8 cellular contexts compared by ENCODE assay signal in the genomic region with DNA sequence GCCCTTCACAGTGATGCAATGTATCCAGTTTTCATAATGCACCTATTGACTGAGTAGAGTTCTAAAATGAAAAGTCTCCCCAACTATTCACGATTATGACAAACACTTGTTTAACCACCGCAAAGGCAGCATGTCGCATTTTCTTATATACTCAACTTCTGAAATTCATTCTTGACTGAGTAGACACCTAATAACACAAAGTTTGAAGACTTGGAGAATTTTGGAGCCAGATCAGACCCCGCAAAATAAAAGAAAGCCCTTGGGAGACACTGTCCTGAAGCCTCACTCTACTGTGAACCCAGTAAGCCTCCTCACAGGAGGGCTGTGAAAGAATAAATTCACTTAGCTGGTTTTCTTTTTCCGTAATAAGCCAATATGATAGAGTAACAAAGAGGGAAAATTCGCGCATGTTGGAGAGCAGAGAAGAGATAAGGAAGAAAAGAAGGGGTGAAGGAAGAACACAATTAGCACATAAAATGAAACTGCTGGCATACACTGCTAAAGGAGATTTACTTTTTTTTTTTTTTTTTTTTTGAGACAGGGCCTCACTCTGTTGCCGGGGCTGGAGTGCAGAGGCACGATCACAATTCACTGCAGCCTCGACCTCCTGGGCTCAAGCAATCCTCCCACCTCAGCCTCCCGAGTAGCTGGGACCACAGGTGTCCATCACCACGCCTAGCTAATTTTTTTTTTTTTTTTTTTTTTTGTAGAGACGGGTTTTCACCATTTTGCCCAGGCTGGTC. TPM values are rescaled to one million over a fixed set of nuclear protein-coding genes. Genes with fewer than 3 reads are reported as not detected.
DNase-seq lines count a peak whose midpoint lies in the region; ATAC-seq and TF ChIP-seq lines count a peak whose summit lies in the region.

No MANE protein-coding gene starts in this region.

- H3K4me1 ChIP-seq in heart left ventricle (peaks cover 0 to 18% (median 0%) of the 10 kb centered on the region in 12 donors), mesodermal cell (ENCODE audit: control insufficient read depth, insufficient read depth, low read length, poor library complexity, severe bottlenecking) (no peaks in the 10 kb centered on the region), tibial artery (peaks cover 0 to 20% (median 13%) of the 10 kb centered on the region in 4 donors), prostate gland (replicated peaks) (no peaks in the 10 kb centered on the region)

- in situ Hi-C loops in astrocyte of the cerebellum (cut with HindIII; ENCODE audit: low sequenced_read_pairs), result no loop called here

- TF ChIP-seq CTCF in heart left ventricle (IDR thresholded peaks at IDR 0.05), result no peak
- no peak for TF ChIP-seq CTCF in astrocyte of the cerebellum (IDR thresholded peaks at IDR 0.05; ENCODE audit: low read depth, low read length, missing control alignments)
- no peak for TF ChIP-seq CTCF in tibial artery (IDR thresholded peaks at IDR 0.05)
- no peak for TF ChIP-seq CTCF in prostate gland (IDR thresholded peaks at IDR 0.05)

- WGBS in heart left ventricle, 4 donors, result 75 to 88% (median 83%) methylated on average over 13 of the region's 13 CpGs
- 84 to 93% methylated on average over 6 to 7 of the region's 13 CpGs for WGBS in mesodermal cell (ENCODE audit: insufficient coverage in 2 of 2), 2 experiments
- WGBS in prostate gland, result 60% methylated on average over 13 of the region's 13 CpGs

- DNase-seq in heart left ventricle (no peak), cardiac septum (ENCODE audit: low spot score) (no peak), astrocyte of the cerebellum (ENCODE audit: low read depth) (no peak), tibial artery (no peak), kidney tubule cell (ENCODE audit: low spot score) (no peak), 8988T (no peak), prostate gland (ENCODE audit: low spot score) (no peak)

- H3K4me3 ChIP-seq in heart left ventricle (peak overlapping the region in 10 of 12 donors; percentile 58 to 91 (median 71)), astrocyte of the cerebellum (ENCODE audit: low read depth, low read length) (peak overlapping the region; percentile 52), mesodermal cell (ENCODE audit: extremely low read depth, insufficient read depth, low read length, poor library complexity, severe bottlenecking) (peak overlapping the region; percentile 49), tibial artery (peak overlapping the region; percentile 52 to 62), prostate gland (peak overlapping the region in 1 of 2 donors; percentile 44)

- no peaks in the 10 kb centered on the region for H3K9me3 ChIP-seq in heart left ventricle
- no peaks in the 10 kb centered on the region for H3K9me3 ChIP-seq in mesodermal cell (ENCODE audit: control insufficient read depth, low read length)
- no peaks in the 10 kb centered on the region for H3K9me3 ChIP-seq in tibial artery
- H3K9me3 ChIP-seq in prostate gland, result no peaks in the 10 kb centered on the region

- H3K27ac ChIP-seq in heart left ventricle (peak overlapping the region in 8 of 12 donors; percentile 33 to 90 (median 83)), mesodermal cell (ENCODE audit: low read depth, low read length, severe bottlenecking) (no peak overlapping the region), tibial artery (peak overlapping the region in 1 of 2 donors; percentile 9), prostate gland (no peak overlapping the region)

- intact Hi-C loops in heart left ventricle (cut with DNase I), result loop anchor here in 6 of 10 donors (5.0 to 10.0 kb wide), 3 partner anchors 96 to 106 kb away; no protein-coding TSS in a partner anchor
- intact Hi-C loops in cardiac septum (cut with DNase I), result loop anchor here (5.0 kb wide), 1 partner anchor 106 kb away; no protein-coding TSS in a partner anchor
- intact Hi-C loops in tibial artery (cut with DNase I; ENCODE audit: low total_unique reads), result no loop called here
- intact Hi-C loops in prostate gland (cut with DNase I), result loop anchor here (5.0 to 10.0 kb wide), 2 partner anchors 101 to 403 kb away; a partner anchor contains a TSS

- no peak for TF ChIP-seq POLR2A in heart left ventricle (IDR thresholded peaks at IDR 0.05)
- no peak for TF ChIP-seq POLR2A in prostate gland (IDR thresholded peaks at IDR 0.05)

- no peak for ATAC-seq in heart left ventricle

- H3K36me3 ChIP-seq in heart left ventricle (no peaks in the 10 kb centered on the region), mesodermal cell (ENCODE audit: control insufficient read depth, insufficient read depth, low read length) (no peaks in the 10 kb centered on the region), tibial artery (no peaks in the 10 kb centered on the region), prostate gland (no peaks in the 10 kb centered on the region)

- peaks cover 0 to 19% (median 0%) of the 10 kb centered on the region in 9 donors for H3K27me3 ChIP-seq in heart left ventricle
- H3K27me3 ChIP-seq in tibial artery, result peaks cover 0 to 26% of the 10 kb centered on the region in 2 donors
- H3K27me3 ChIP-seq in prostate gland (replicated peaks; ENCODE audit: insufficient read depth), result no peaks in the 10 kb centered on the region

RNA-seq across cellular contexts. Expression of a gene that starts 0.5 kb away (rescaled TPM):
- total RNA-seq in heart left ventricle, result 10 to 100 TPM in 1 of 9 donors, 1 to 10 TPM in 8; 3.1 to 10.3 (median 5.3) TPM
- polyA plus RNA-seq in heart left ventricle, result 1 to 10 TPM; 1.2 to 1.4 TPM
- 7.5 TPM for total RNA-seq in cardiac septum
- 5.8 TPM for polyA plus RNA-seq in mesodermal cell (2013, experiment 1 of 2)
- 4.7 TPM for polyA plus RNA-seq in mesodermal cell (2013, experiment 2 of 2)
- 1 to 10 TPM; 1.5 to 9.0 TPM for total RNA-seq in prostate gland

RNA-seq across cellular contexts. Expression of a gene that starts 13.5 kb away (rescaled TPM):
- total RNA-seq in heart left ventricle, result 10 to 100 TPM; 23.5 to 32.3 (median 26.4) TPM
- 10 to 100 TPM; 24.5 to 27.3 TPM for polyA plus RNA-seq in heart left ventricle
- total RNA-seq in cardiac septum, result 25.6 TPM
- polyA plus RNA-seq in mesodermal cell (2013, experiment 1 of 2), result 44.9 TPM
- polyA plus RNA-seq in mesodermal cell (2013, experiment 2 of 2), result 57.5 TPM
- total RNA-seq in prostate gland, result 10 to 100 TPM; 33.4 to 36.8 TPM

Comparison
In these comparisons a context has a peak if more than half of its experiments do, and no peak if none do; other contexts are left out.
1. H3K27ac ChIP-seq: peak in heart left ventricle (8 of 12); none in mesodermal cell (single experiment) and prostate gland (0 of 2).